In genomic region chr7:101595766-101596537, GRCh38 we compare ENCODE assay signal across 2 cellular contexts.
TF ChIP-seq lines count a peak whose summit lies in the region.

No MANE protein-coding gene starts in this region.

TF ChIP-seq in GM23338, 12 proteins besides CTCF, POLR2A, EP300 and RAD21 (continued from another document):
- peak; percentile 57 for TF ChIP-seq ZNF331 (CRISPR knock-in tag; IDR thresholded peaks at IDR 0.05; ENCODE audit: low read depth)

TF ChIP-seq in endothelial cell of umbilical vein, 7 proteins besides CTCF, POLR2A, EP300 and RAD21:
- no peak for TF ChIP-seq MAX (IDR thresholded peaks at IDR 0.05; ENCODE audit: insufficient read depth, insufficient read length)
- no peak for TF ChIP-seq EZH2 (IDR thresholded peaks at IDR 0.05; ENCODE audit: borderline replicate concordance, low read depth, low read length, severe bottlenecking)
- TF ChIP-seq GATA2 (IDR thresholded peaks at IDR 0.05; ENCODE audit: insufficient read depth, insufficient read length, low read depth, low read length), result no peak
- TF ChIP-seq MYC (IDR thresholded peaks at IDR 0.05; ENCODE audit: low read depth, low read length), result no peak
- TF ChIP-seq POLR2AphosphoS5 (IDR thresholded peaks at IDR 0.05; ENCODE audit: insufficient read depth, low read depth, low read length), result no peak
- no peak for TF ChIP-seq JUN (IDR thresholded peaks at IDR 0.05; ENCODE audit: borderline replicate concordance, insufficient read depth, insufficient read length, low read depth)
- TF ChIP-seq FOS (IDR thresholded peaks at IDR 0.05; ENCODE audit: borderline replicate concordance, insufficient read depth, low read length), result no peak
